8 cellular contexts compared by ENCODE assay signal in the genomic region with DNA sequence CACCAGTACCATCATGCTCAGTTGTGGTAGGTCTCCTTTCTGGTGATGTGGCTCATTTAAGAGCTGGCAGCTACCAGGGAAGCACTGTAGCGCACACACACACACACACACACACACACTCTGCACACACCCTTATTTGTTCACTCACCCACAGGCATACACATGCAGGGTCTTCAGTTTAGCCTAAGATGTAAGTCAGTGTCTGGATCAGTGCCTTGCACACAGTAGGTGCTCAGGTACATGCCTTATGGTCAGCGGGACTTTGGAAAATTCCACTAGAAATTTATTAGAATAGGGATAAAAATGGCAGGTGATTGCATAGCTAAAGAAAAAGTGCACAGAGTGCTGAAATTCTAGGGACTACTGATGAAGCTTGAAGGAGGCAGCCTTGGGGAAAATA.
"Had no signal": no experiment of that assay in that cellular context is flagged by ENCODE, and none has a peak within 500 bp of the region (broad histone marks: within the 10 kb centered on the region; RNA-seq: fewer than 3 reads in every experiment).

No MANE protein-coding gene starts in this region.

- H3K9me3 Mint-ChIP-seq: HFFc6, IgD-negative memory B cell had no signal

- H3K4me1 Mint-ChIP-seq: GM23338, H9 had no signal

- H3K36me3 Mint-ChIP-seq: IgD-negative memory B cell had no signal

- ATAC-seq: GM23338 had no signal

- H3K4me2 ChIP-seq: GM23338 had no signal

- H3K4me3 ChIP-seq: GM23338 had no signal

- FAIRE-seq: H1, H54, HTR-8/SVneo had no signal

- H2AFZ ChIP-seq: GM23338 had no signal

- DNase-seq: H9, HCEC 1CT, HFFc6 had no signal

- H3K27me3 Mint-ChIP-seq: IgD-negative memory B cell had no signal

- H3K27ac Mint-ChIP-seq: GM23338, H9, HFFc6, IgD-negative memory B cell had no signal

- H3K4me3 Mint-ChIP-seq: GM23338, H9, HFFc6, IgD-negative memory B cell had no signal
